ENCODE assay signal across 20 cellular contexts in the genomic region with DNA sequence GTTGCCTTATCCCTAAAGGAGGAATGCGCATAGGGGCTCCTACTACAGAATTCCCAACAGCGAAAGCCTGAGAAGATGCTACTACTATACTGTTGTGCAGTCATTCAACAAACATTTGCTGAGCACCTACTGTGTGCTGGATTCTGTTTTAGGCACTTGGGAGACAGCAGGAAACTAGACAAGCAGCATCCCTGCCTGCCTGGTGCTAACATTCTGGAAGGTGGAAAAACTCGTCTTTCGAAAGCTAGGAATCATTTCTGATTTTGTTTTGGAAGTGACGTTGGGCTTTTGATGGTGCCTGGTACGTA.
DNase-seq lines count a peak whose midpoint lies in the region; ATAC-seq and TF ChIP-seq lines count a peak whose summit lies in the region.
"Had no signal": no experiment of that assay in that cellular context is flagged by ENCODE, and none has a peak within 500 bp of the region (broad histone marks: within the 10 kb centered on the region; RNA-seq: fewer than 3 reads in every experiment).

No MANE protein-coding gene starts in this region.

- H4K8ac ChIP-seq in mesenchymal stem cell (ENCODE audit: low read length) (no peak overlapping the region), H9 (replicated peaks; ENCODE audit: insufficient read length, low read depth, low read length) (no peak overlapping the region)

- H3K36me3 Mint-ChIP-seq in H9 (ENCODE audit: insufficient read depth in 1 of 3, low read depth in 3 of 3) = peaks cover 0 to 1% (median 0%) of the 10 kb centered on the region in 3 experiments; a peak in 1 of 7 replicates
- H3K36me3 Mint-ChIP-seq: naive thymus-derived CD4-positive, alpha-beta T cell had no signal

- H3K23ac ChIP-seq in mesenchymal stem cell (ENCODE audit: low read length in 2 of 2) = no peak overlapping the region
- no peak overlapping the region for H3K23ac ChIP-seq in H9 (ENCODE audit: insufficient read length, low read depth, low read length)

- H2AFZ ChIP-seq in mesenchymal stem cell (ENCODE audit: low read depth, low read length) (no peak overlapping the region), H9 (ENCODE audit: low read length) (no peak overlapping the region)

- no peak overlapping the region for H3T11ph ChIP-seq in H9 (ENCODE audit: low read length)

- no peaks in the 10 kb centered on the region for H3K79me2 ChIP-seq in H9 (ENCODE audit: insufficient read depth, low read length)

- no peak overlapping the region for H3K56ac ChIP-seq in H9 (ENCODE audit: insufficient read length, low read depth, low read length)

- no peak overlapping the region for H2BK20ac ChIP-seq in H9 (ENCODE audit: low read depth, low read length, poor library complexity, severe bottlenecking)

- H3K4me3 ChIP-seq in Peyer's patch (no peak overlapping the region), mesenchymal stem cell (ENCODE audit: insufficient read depth in 1 of 2, low read depth in 1 of 2, low read length in 2 of 2) (no peak overlapping the region), testis (no peak overlapping the region)

- H3K27ac ChIP-seq in Peyer's patch (peak overlapping the region in 3 of 4 donors; percentile 4 to 43 (median 20)), caudate nucleus (ENCODE audit: low read depth, low read length) (peak overlapping the region; percentile 96), mesenchymal stem cell (ENCODE audit: low read length, poor library complexity, severe bottlenecking) (no peak overlapping the region), testis (peak overlapping the region; percentile 69 to 72), H9 (ENCODE audit: insufficient read length, low read depth, low read length) (no peak overlapping the region), foreskin keratinocyte (no peak overlapping the region)

- H3K27me3 ChIP-seq in Peyer's patch (no peaks in the 10 kb centered on the region), mesenchymal stem cell (ENCODE audit: control insufficient read depth in 1 of 2, insufficient read depth in 1 of 2, low read length in 2 of 2) (peaks cover 0 to 19% of the 10 kb centered on the region in 2 experiments), testis (no peaks in the 10 kb centered on the region), H9 (ENCODE audit: insufficient read depth, low read length) (no peaks in the 10 kb centered on the region), foreskin keratinocyte (peaks cover 7% of the 10 kb centered on the region)

- H3K4ac ChIP-seq in mesenchymal stem cell (ENCODE audit: low read depth in 1 of 2, low read length in 2 of 2) (no peak overlapping the region), H9 (ENCODE audit: low read depth, low read length) (no peak overlapping the region)

- H3K14ac ChIP-seq in mesenchymal stem cell (ENCODE audit: low read length in 2 of 2) (no peak overlapping the region), H9 (ENCODE audit: insufficient read depth, low read length) (no peak overlapping the region)

- H3K4me2 ChIP-seq in mesenchymal stem cell (ENCODE audit: low read length, poor library complexity, severe bottlenecking) (no peak overlapping the region), H9 (ENCODE audit: insufficient read depth, insufficient read length, low read length) (no peak overlapping the region)

- H4K20me1 ChIP-seq in H9 (ENCODE audit: control insufficient read depth, insufficient read depth, insufficient read length) = no peaks in the 10 kb centered on the region

- no peaks in the 10 kb centered on the region for H3K23me2 ChIP-seq in H9 (ENCODE audit: insufficient read length, low read depth, low read length, poor library complexity, severe bottlenecking)

- H4K91ac ChIP-seq in mesenchymal stem cell (ENCODE audit: low read length) (no peak overlapping the region), H9 (ENCODE audit: insufficient read length, low read depth, low read length) (no peak overlapping the region)

- H3K4me1 Mint-ChIP-seq in H9 = peaks cover 2 to 5% of the 10 kb centered on the region in 2 experiments; a peak in 3 of 4 replicates

- no peak overlapping the region for H3K4me3 Mint-ChIP-seq in H9
- H3K4me3 Mint-ChIP-seq: activated CD4-positive, alpha-beta T cell treated with anti-CD3 and anti-CD28 coated beads, Interleukin-2, amount 10 ng/mL, durations not matched to agents 24 days and 14 days; central memory CD8-positive, alpha-beta T cell; endodermal cell; naive thymus-derived CD4-positive, alpha-beta T cell; stimulated activated naive CD8-positive, alpha-beta T cell treated with anti-CD3 and anti-CD28 coated beads, Interleukin-15, amount 100 ng/mL, for 72 hours had no signal

- WGBS in mesenchymal stem cell = 88% methylated on average over 6 of the region's 6 CpGs
- 61 to 65% methylated on average over 6 of the region's 6 CpGs for WGBS in testis, 2 donors
- no CpG with 5 or more reads among the region's 6 CpGs for WGBS in H9 (ENCODE audit: extremely low coverage, insufficient read length, low lambda C conversion rate)

- no peak overlapping the region for H3K18ac ChIP-seq in mesenchymal stem cell (ENCODE audit: low read depth in 1 of 2, low read length in 2 of 2)
- no peak overlapping the region for H3K18ac ChIP-seq in H9 (ENCODE audit: insufficient read length, low read depth, low read length)

- H3K9me3 ChIP-seq in Peyer's patch (no peaks in the 10 kb centered on the region), mesenchymal stem cell (ENCODE audit: control insufficient read depth, low read length) (no peaks in the 10 kb centered on the region), testis (no peaks in the 10 kb centered on the region), H9 (ENCODE audit: control insufficient read depth, low read depth, low read length) (no peaks in the 10 kb centered on the region)

- H2BK5ac ChIP-seq in mesenchymal stem cell (ENCODE audit: low read depth, low read length, poor library complexity, severe bottlenecking) = no peak overlapping the region
- H2BK5ac ChIP-seq in H9 (ENCODE audit: insufficient read length, low read length) = no peak overlapping the region

- no peak overlapping the region for H4K5ac ChIP-seq in H9 (ENCODE audit: insufficient read length, low read depth, low read length)

- no peak overlapping the region for H2BK120ac ChIP-seq in mesenchymal stem cell (ENCODE audit: low read depth, low read length)
- H2BK120ac ChIP-seq in H9 (ENCODE audit: low read depth, low read length, poor library complexity, severe bottlenecking) = no peak overlapping the region

- peak overlapping the region; percentile 54 for H3K9ac ChIP-seq in mesenchymal stem cell (ENCODE audit: low read length)
- no peak overlapping the region for H3K9ac ChIP-seq in H9 (ENCODE audit: extremely low read depth, insufficient read length, low read length)

- intact Hi-C loops in testis (cut with DNase I; ENCODE audit: low total_unique reads) = no loop called here

- no peak overlapping the region for H3K27ac Mint-ChIP-seq in H9
- H3K27ac Mint-ChIP-seq: activated CD4-positive, alpha-beta T cell treated with anti-CD3 and anti-CD28 coated beads, Interleukin-2, amount 10 ng/mL, durations not matched to agents 24 days and 14 days; activated T-helper 2 cell treated with anti-CD3 and anti-CD28 coated beads, Interferon-gamma antibody, Interleukin-2, Interleukin-4, amounts not matched to agents 10 μg/mL and 5 μg/mL and 100 μg/mL, durations not matched to agents 14 hours and 24 hours and 36 hours; endodermal cell; naive thymus-derived CD4-positive, alpha-beta T cell; stimulated activated naive CD8-positive, alpha-beta T cell treated with anti-CD3 and anti-CD28 coated beads, Interleukin-15, amount 100 ng/mL, for 72 hours had no signal

- H3K4me1 ChIP-seq in Peyer's patch = peaks cover 0 to 11% (median 0%) of the 10 kb centered on the region in 4 donors
- peaks cover 26% of the 10 kb centered on the region for H3K4me1 ChIP-seq in mesenchymal stem cell (ENCODE audit: control insufficient read depth, insufficient read depth, low read depth, low read length)
- peaks cover 67% of the 10 kb centered on the region for H3K4me1 ChIP-seq in testis
- no peaks in the 10 kb centered on the region for H3K4me1 ChIP-seq in H9 (ENCODE audit: insufficient read depth, low read length)
- H3K4me1 ChIP-seq in foreskin keratinocyte = peaks cover 6% of the 10 kb centered on the region

- H3K79me1 ChIP-seq in mesenchymal stem cell (replicated peaks; ENCODE audit: low read length, poor library complexity, severe bottlenecking) = no peaks in the 10 kb centered on the region
- H3K79me1 ChIP-seq in H9 (ENCODE audit: insufficient read depth, low read depth, low read length, poor library complexity, severe bottlenecking) = no peaks in the 10 kb centered on the region

- TF ChIP-seq POLR2A in Peyer's patch (IDR thresholded peaks at IDR 0.05) = no peak
- TF ChIP-seq POLR2A in testis (IDR thresholded peaks at IDR 0.05) = no peak

- peaks cover 2 to 7% of the 10 kb centered on the region in 2 experiments; a peak in 2 of 5 replicates for H3K9me3 Mint-ChIP-seq in H9
- H3K9me3 Mint-ChIP-seq: activated CD4-positive, alpha-beta T cell treated with anti-CD3 and anti-CD28 coated beads, Interleukin-2, amount 10 ng/mL, durations not matched to agents 24 days and 14 days; activated T-helper 2 cell treated with anti-CD3 and anti-CD28 coated beads, Interferon-gamma antibody, Interleukin-2, Interleukin-4, amounts not matched to agents 10 μg/mL and 5 μg/mL and 100 μg/mL, durations not matched to agents 14 hours and 24 hours and 36 hours; central memory CD8-positive, alpha-beta T cell; endodermal cell; stimulated activated naive CD8-positive, alpha-beta T cell treated with anti-CD3 and anti-CD28 coated beads, Interleukin-15, amount 100 ng/mL, for 72 hours had no signal

- no peak for DNase-seq in Peyer's patch
- no peak for DNase-seq in caudate nucleus (lab: John Stamatoyannopoulos, UW)
- DNase-seq in mesenchymal stem cell = no peak
- DNase-seq in testis = no peak
- no peak for DNase-seq in H9
- DNase-seq in foreskin keratinocyte = no peak
- DNase-seq: activated CD4-positive, alpha-beta T cell treated with anti-CD3 and anti-CD28 coated beads, Interleukin-2, amount 10 ng/mL, durations not matched to agents 24 days and 14 days; endodermal cell; mammary epithelial cell; naive thymus-derived CD4-positive, alpha-beta T cell; NCI-H2107; NCI-H510A treated with DMSO at 0.1 percent for 48 hours; small intestine; stimulated activated CD4-positive, alpha-beta T cell treated with anti-CD3 and anti-CD28 coated beads, Interleukin-4, amount 100 ng/mL, for 1 hour; stimulated activated naive CD8-positive, alpha-beta T cell treated with anti-CD3 and anti-CD28 coated beads, Interleukin-15, amount 100 ng/mL, for 72 hours; SW 1271 had no signal

- peaks cover 7% of the 10 kb centered on the region for H3K27me3 Mint-ChIP-seq in H9 (ENCODE audit: low read depth)

- ATAC-seq in GM19397 (IDR thresholded peaks at IDR 0.05; ENCODE audit: unreplicated experiment) (no peak), HG03457 (IDR thresholded peaks at IDR 0.05; ENCODE audit: unreplicated experiment) (no peak), foreskin keratinocyte (no peak)
- ATAC-seq: naive thymus-derived CD4-positive, alpha-beta T cell; stimulated activated naive CD8-positive, alpha-beta T cell treated with anti-CD3 and anti-CD28 coated beads, Interleukin-15, amount 100 ng/mL, for 72 hours had no signal

- TF ChIP-seq CTCF in Peyer's patch (IDR thresholded peaks at IDR 0.05) (no peak), testis (IDR thresholded peaks at IDR 0.05) (no peak), H9 (conservative IDR thresholded peaks at IDR 0.05) (no peak), foreskin keratinocyte (conservative IDR thresholded peaks at IDR 0.05) (no peak)

- H2BK15ac ChIP-seq in mesenchymal stem cell (ENCODE audit: low read depth, poor library complexity, severe bottlenecking) (no peak overlapping the region), H9 (ENCODE audit: low read depth, low read length) (no peak overlapping the region)

- H2AK5ac ChIP-seq in mesenchymal stem cell (ENCODE audit: low read length, severe bottlenecking) (peak overlapping the region; percentile 26), H9 (ENCODE audit: insufficient read length, low read length) (no peak overlapping the region)

- H2BK12ac ChIP-seq in mesenchymal stem cell (ENCODE audit: low read length in 2 of 2) (no peak overlapping the region), H9 (ENCODE audit: insufficient read length, low read depth, low read length) (no peak overlapping the region)

- H3K36me3 ChIP-seq in Peyer's patch = no peaks in the 10 kb centered on the region
- no peaks in the 10 kb centered on the region for H3K36me3 ChIP-seq in mesenchymal stem cell (ENCODE audit: control insufficient read depth in 1 of 2, insufficient read depth in 2 of 2, low read depth in 1 of 2, low read length in 2 of 2)
- H3K36me3 ChIP-seq in testis (ENCODE audit: low read depth, missing control alignments) = no peaks in the 10 kb centered on the region

Comparison
In these comparisons a context has a peak if more than half of its experiments do, and no peak if none do; other contexts are left out.
1. H3K27ac ChIP-seq: peak in Peyer's patch (3 of 4), caudate nucleus (single experiment) and testis (2 of 2); none in mesenchymal stem cell (single experiment), H9 (single experiment) and foreskin keratinocyte (single experiment).